32 cellular contexts compared by ENCODE assay signal in genomic region chr7:123598657-123599056, GRCh38. TPM values are rescaled to one million over a fixed set of nuclear protein-coding genes. Genes with fewer than 3 reads are reported as not detected.
"Had no signal": no experiment of that assay in that cellular context is flagged by ENCODE, and none has a peak within 500 bp of the region (broad histone marks: within the 10 kb centered on the region; RNA-seq: fewer than 3 reads in every experiment).

No MANE protein-coding gene starts in this region.

- H3K27ac ChIP-seq: adrenal gland, ascending aorta, brain microvascular endothelial cell, stomach, suprapubic skin had no signal

- DNase-seq: activated CD4-positive, alpha-beta T cell treated with anti-CD3 and anti-CD28 coated beads for 4 hours; activated CD4-positive, alpha-beta T cell treated with anti-CD3 and anti-CD28 coated beads, Interleukin-2, amount 50 U/mL, for 48 hours; activated CD4-positive, CD25-positive, alpha-beta regulatory T cell; activated CD8-positive, alpha-beta memory T cell treated with anti-CD3 and anti-CD28 coated beads, Interleukin-2, amount 50 U/mL, for 48 hours; activated naive CD4-positive, alpha-beta T cell; activated T-cell treated with anti-CD3 and anti-CD28 coated beads, Interleukin-2, amount 50 U/mL, for 4 hours; adrenal gland; brain microvascular endothelial cell; central memory CD4-positive, alpha-beta T cell; effector memory CD4-positive, alpha-beta T cell; head of caudate nucleus; midbrain; natural killer cell; small intestine; stimulated activated CD4-positive, alpha-beta T cell treated with anti-CD3 and anti-CD28 coated beads, Interleukin-15, amount 100 ng/mL, for 24 hours; stomach; T1000 had no signal

- H3K4me3 ChIP-seq: adrenal gland, ascending aorta, stomach, suprapubic skin, tibial nerve had no signal

- H3K4me1 ChIP-seq: adrenal gland, ascending aorta, stomach, suprapubic skin had no signal

- H3K27me3 ChIP-seq: adrenal gland, ascending aorta, brain microvascular endothelial cell, suprapubic skin, tibial nerve had no signal

- FAIRE-seq: colon, endothelial cell of umbilical vein, frontal cortex, keratinocyte, small intestine had no signal

- H3K36me3 ChIP-seq: adrenal gland, ascending aorta, brain microvascular endothelial cell, stomach, suprapubic skin, tibial nerve had no signal

- H3K9me3 ChIP-seq: adrenal gland, ascending aorta, stomach, suprapubic skin, tibial nerve had no signal

- ATAC-seq: activated T-cell treated with anti-CD3 and anti-CD28 coated beads, Interleukin-2, amount 50 U/mL, for 4 hours; esophagus mucosa; natural killer cell; stimulated activated memory B cell treated with anti-CD40 and anti-IgM and Interleukin-4, amounts not matched to agents 10 μg/mL and 1 μg/mL and 100 μg/mL, for 72 hours had no signal

RNA-seq across cellular contexts. Expression of gene ASB15, which starts 3.0 kb away (rescaled TPM):
- total RNA-seq: activated CD8-positive, alpha-beta memory T cell treated with anti-CD3 and anti-CD28 coated beads for 36 hours; activated T-cell treated with anti-CD3 and anti-CD28 coated beads, Interleukin-2, amount 50 U/mL, for 4 hours; activated T-helper 2 cell treated with anti-CD3 and anti-CD28 coated beads, Interferon-gamma antibody, Interleukin-2, Interleukin-4, amounts not matched to agents 10 μg/mL and 5 μg/mL and 100 μg/mL, durations not matched to agents 14 hours and 24 hours and 36 hours; adrenal gland; ascending aorta; dermis microvascular lymphatic vessel endothelial cell; endothelial cell of umbilical vein; esophagus mucosa; frontal cortex; natural killer cell; osteocyte; progenitor cell of endocrine pancreas; stomach; suprapubic skin; tibial nerve had no signal
- polyA plus RNA-seq: adrenal gland, endothelial cell of umbilical vein, keratinocyte, stomach, urinary bladder had no signal

RNA-seq across cellular contexts. Expression of gene LMOD2, which starts 57.0 kb away (rescaled TPM):
- total RNA-seq: activated CD8-positive, alpha-beta memory T cell treated with anti-CD3 and anti-CD28 coated beads for 36 hours; activated T-cell treated with anti-CD3 and anti-CD28 coated beads, Interleukin-2, amount 50 U/mL, for 4 hours; activated T-helper 2 cell treated with anti-CD3 and anti-CD28 coated beads, Interferon-gamma antibody, Interleukin-2, Interleukin-4, amounts not matched to agents 10 μg/mL and 5 μg/mL and 100 μg/mL, durations not matched to agents 14 hours and 24 hours and 36 hours; ascending aorta; dermis microvascular lymphatic vessel endothelial cell; endothelial cell of umbilical vein; esophagus mucosa; frontal cortex; natural killer cell; osteocyte; progenitor cell of endocrine pancreas; stomach; suprapubic skin; tibial nerve had no signal
- polyA plus RNA-seq: endothelial cell of umbilical vein, keratinocyte, urinary bladder had no signal
